Comparison of ENCODE assay signal across 8 cellular contexts in the genomic region with DNA sequence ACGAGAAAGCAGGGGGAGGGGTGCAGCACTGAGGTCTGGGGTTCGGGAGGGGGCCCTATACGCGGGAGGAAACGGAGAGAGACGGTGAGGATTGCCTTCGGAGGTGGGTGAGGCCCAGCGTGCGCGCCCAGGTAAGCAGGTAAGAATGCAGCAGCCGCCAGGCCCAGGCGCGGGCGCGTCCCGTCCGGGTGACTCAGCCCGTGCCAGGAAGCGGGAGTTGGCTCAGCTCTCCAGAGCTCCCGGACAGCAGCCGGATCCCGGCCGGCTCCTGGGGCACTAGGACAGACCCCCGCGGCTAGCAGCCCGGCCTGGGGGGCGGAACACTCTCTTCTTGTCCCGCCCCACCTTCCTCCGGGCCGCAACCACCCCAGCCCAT. TPM values are rescaled to one million over a fixed set of nuclear protein-coding genes. Genes with fewer than 3 reads are reported as not detected.
A peak's percentile ranks its signal among the peaks of the same experiment; 100 is the strongest.
DNase-seq lines count a peak whose midpoint lies in the region; ATAC-seq and TF ChIP-seq lines count a peak whose summit lies in the region.

No MANE protein-coding gene starts in this region.

- H3K9me3 ChIP-seq in BLaER1, result no peaks in the 10 kb centered on the region

- ATAC-seq in omental fat pad (ENCODE audit: low FRiP score) (peak; percentile 60), GM18873 (IDR thresholded peaks at IDR 0.05; ENCODE audit: low FRiP score, unreplicated experiment) (no peak), HG03159 (IDR thresholded peaks at IDR 0.05; ENCODE audit: unreplicated experiment) (no peak)

- peaks cover 15% of the 10 kb centered on the region for H3K4me1 Mint-ChIP-seq in glutamatergic neuron (ENCODE audit: low read depth, unreplicated experiment)
- no peaks in the 10 kb centered on the region for H3K4me1 Mint-ChIP-seq in activated T-helper 2 cell treated with anti-CD3 and anti-CD28 coated beads, Interferon-gamma antibody, Interleukin-2, Interleukin-4, amounts not matched to agents 10 μg/mL and 5 μg/mL and 100 μg/mL, durations not matched to agents 14 hours and 24 hours and 36 hours (ENCODE audit: low read depth)

- POLR2A ChIA-PET in RWPE1 (lab: Yijun Ruan, JAX; ENCODE audit: low non-redundant PET), result interaction anchor here (0.6 to 1.5 kb wide), 4 partner anchors 10 to 89 kb away, joined by 3 to 11 read pairs (median 4); no protein-coding TSS in a partner anchor

- peak overlapping the region; percentile 71 for H3K4me3 Mint-ChIP-seq in glutamatergic neuron (ENCODE audit: unreplicated experiment)
- no peak overlapping the region for H3K4me3 Mint-ChIP-seq in activated T-helper 2 cell treated with anti-CD3 and anti-CD28 coated beads, Interferon-gamma antibody, Interleukin-2, Interleukin-4, amounts not matched to agents 10 μg/mL and 5 μg/mL and 100 μg/mL, durations not matched to agents 14 hours and 24 hours and 36 hours (ENCODE audit: low read depth)

- no peaks in the 10 kb centered on the region for H3K27me3 ChIP-seq in BLaER1

- intact Hi-C loops in activated T-helper 2 cell treated with anti-CD3 and anti-CD28 coated beads, Interferon-gamma antibody, Interleukin-2, Interleukin-4, amounts not matched to agents 10 μg/mL and 5 μg/mL and 100 μg/mL, durations not matched to agents 14 hours and 24 hours and 36 hours (cut with micrococcal nuclease), result no loop called here

- H3K27ac ChIP-seq in BLaER1 (peak overlapping the region; percentile 96), RWPE1 (peak overlapping the region; percentile 85)

- peak overlapping the region; percentile 97 for H3K9ac ChIP-seq in BLaER1

- CTCF ChIA-PET in RWPE1 (lab: Yijun Ruan, JAX), result interaction anchor here (1.1 kb wide), 1 partner anchor 34 kb away, joined by 4 read pairs; no protein-coding TSS in a partner anchor

- H3K27me3 Mint-ChIP-seq in glutamatergic neuron (ENCODE audit: unreplicated experiment), result peaks cover 34% of the 10 kb centered on the region
- peaks cover 61% of the 10 kb centered on the region for H3K27me3 Mint-ChIP-seq in activated T-helper 2 cell treated with anti-CD3 and anti-CD28 coated beads, Interferon-gamma antibody, Interleukin-2, Interleukin-4, amounts not matched to agents 10 μg/mL and 5 μg/mL and 100 μg/mL, durations not matched to agents 14 hours and 24 hours and 36 hours (ENCODE audit: low read depth)

- peaks cover 10% of the 10 kb centered on the region for H3K9me3 Mint-ChIP-seq in glutamatergic neuron (ENCODE audit: unreplicated experiment)
- no peaks in the 10 kb centered on the region for H3K9me3 Mint-ChIP-seq in activated T-helper 2 cell treated with anti-CD3 and anti-CD28 coated beads, Interferon-gamma antibody, Interleukin-2, Interleukin-4, amounts not matched to agents 10 μg/mL and 5 μg/mL and 100 μg/mL, durations not matched to agents 14 hours and 24 hours and 36 hours

- H3K4me2 ChIP-seq in BLaER1, result peak overlapping the region; percentile 92

- H3K27ac Mint-ChIP-seq in glutamatergic neuron (ENCODE audit: unreplicated experiment), result peak overlapping the region; percentile 20
- no peak overlapping the region for H3K27ac Mint-ChIP-seq in activated T-helper 2 cell treated with anti-CD3 and anti-CD28 coated beads, Interferon-gamma antibody, Interleukin-2, Interleukin-4, amounts not matched to agents 10 μg/mL and 5 μg/mL and 100 μg/mL, durations not matched to agents 14 hours and 24 hours and 36 hours

- peaks cover 26% of the 10 kb centered on the region for H4K20me1 ChIP-seq in BLaER1

- DNase-seq in RWPE1 (ENCODE audit: low spot score) (peak; percentile 92), glutamatergic neuron (no peak), omental fat pad (ENCODE audit: low spot score) (no peak), cerebellar cortex (ENCODE audit: low spot score) (no peak)
- DNase-seq in activated T-helper 2 cell treated with anti-CD3 and anti-CD28 coated beads, Interferon-gamma antibody, Interleukin-2, Interleukin-4, amounts not matched to agents 10 μg/mL and 5 μg/mL and 100 μg/mL, durations not matched to agents 14 hours and 24 hours and 36 hours (ENCODE audit: low spot score), result no peak

- TF ChIP-seq CTCF in RWPE1 (conservative IDR thresholded peaks at IDR 0.05; ENCODE audit: low read depth), result no peak
- TF ChIP-seq CTCF in glutamatergic neuron (IDR thresholded peaks at IDR 0.05; ENCODE audit: partially characterized antibody, unreplicated experiment), result no peak
- no peak for TF ChIP-seq CTCF in omental fat pad (IDR thresholded peaks at IDR 0.05)

- H3K4me3 ChIP-seq in BLaER1, result no peak overlapping the region; the same call in 1 of the 2 replicates

- H3K36me3 Mint-ChIP-seq in glutamatergic neuron (ENCODE audit: unreplicated experiment), result no peaks in the 10 kb centered on the region
- no peaks in the 10 kb centered on the region for H3K36me3 Mint-ChIP-seq in activated T-helper 2 cell treated with anti-CD3 and anti-CD28 coated beads, Interferon-gamma antibody, Interleukin-2, Interleukin-4, amounts not matched to agents 10 μg/mL and 5 μg/mL and 100 μg/mL, durations not matched to agents 14 hours and 24 hours and 36 hours (ENCODE audit: low read depth)

- peaks cover 82% of the 10 kb centered on the region for H3K4me1 ChIP-seq in BLaER1

- H3K36me3 ChIP-seq in BLaER1, result peaks cover 16% of the 10 kb centered on the region

RNA-seq across cellular contexts. Expression of gene MDFI, which starts 1.5 kb away (rescaled TPM):
- total RNA-seq in glutamatergic neuron (ENCODE audit: unreplicated experiment), result 7.9 TPM
- total RNA-seq in omental fat pad, result 100 to 1,000 TPM in 1 of 4 donors, 10 to 100 TPM in 3; 24.3 to 120 (median 45.3) TPM
- total RNA-seq in activated T-helper 2 cell treated with anti-CD3 and anti-CD28 coated beads, Interferon-gamma antibody, Interleukin-2, Interleukin-4, amounts not matched to agents 10 μg/mL and 5 μg/mL and 100 μg/mL, durations not matched to agents 14 hours and 24 hours and 36 hours, result not detected in 2 replicates
